ENCODE assay signal across 21 cellular contexts in the genomic region with DNA sequence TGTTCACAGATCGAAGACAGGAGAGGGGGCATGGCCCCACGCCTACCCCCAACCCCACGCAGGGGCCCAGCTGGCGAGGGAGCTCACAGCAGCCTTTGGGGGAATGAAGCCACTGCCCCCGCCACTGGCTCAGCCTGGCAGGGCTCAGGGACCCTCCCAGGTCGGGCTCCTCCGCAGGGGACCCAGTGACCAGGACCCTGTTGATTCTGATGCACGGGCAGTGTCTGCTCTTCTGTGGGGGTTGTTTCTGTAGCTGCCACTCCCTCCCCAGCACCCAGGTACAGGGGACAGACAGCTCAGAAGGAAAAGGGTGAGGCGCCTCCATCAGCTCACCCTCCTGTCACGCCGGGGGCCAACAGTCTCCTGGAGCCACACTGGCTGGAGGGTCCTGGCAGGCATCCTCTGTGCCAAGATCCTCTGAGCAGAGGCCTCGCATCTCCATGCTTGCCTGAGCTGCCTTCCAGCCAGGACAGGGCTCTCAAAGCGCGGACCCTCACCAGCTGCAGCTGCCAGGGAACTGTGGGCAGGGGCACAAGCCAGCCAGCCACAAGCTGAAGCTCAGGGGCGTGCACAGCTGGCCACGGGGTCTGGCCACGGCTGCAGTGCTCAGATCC. TPM values are rescaled to one million over a fixed set of nuclear protein-coding genes. Genes with fewer than 3 reads are reported as not detected.
DNase-seq lines count a peak whose midpoint lies in the region; ATAC-seq, FAIRE-seq and TF ChIP-seq lines count a peak whose summit lies in the region.
"Had no signal": no experiment of that assay in that cellular context is flagged by ENCODE, and none has a peak within 500 bp of the region (broad histone marks: within the 10 kb centered on the region; RNA-seq: fewer than 3 reads in every experiment).

No MANE protein-coding gene starts in this region.

- no peak overlapping the region for H2BK12ac ChIP-seq in H1 (ENCODE audit: low read depth, low read length)

- H2AFZ ChIP-seq in H1 (ENCODE audit: low read length) = no peak overlapping the region

- peaks cover 3 to 9% of the 10 kb centered on the region in 2 experiments for H4K20me1 ChIP-seq in H1 (replicated peaks in 1 of 2; ENCODE audit: control insufficient read depth in 1 of 2, insufficient read depth in 2 of 2, low read length in 2 of 2)

- no peak overlapping the region for H2BK5ac ChIP-seq in H1 (ENCODE audit: low read depth, low read length)

- H3K4ac ChIP-seq in H1 (replicated peaks; ENCODE audit: insufficient read length, low read depth, low read length) = no peak overlapping the region

- H3K23me2 ChIP-seq in H1 (ENCODE audit: low read depth, low read length) = no peaks in the 10 kb centered on the region

- peaks cover 2% of the 10 kb centered on the region for H3K9me3 Mint-ChIP-seq in activated naive CD8-positive, alpha-beta T cell treated with anti-CD3 and anti-CD28 coated beads for 36 hours
- H3K9me3 Mint-ChIP-seq in activated naive CD8-positive, alpha-beta T cell treated with anti-CD3 and anti-CD28 coated beads, Interleukin-2, amount 50 U/mL, for 24 hours = no peaks in the 10 kb centered on the region
- H3K9me3 Mint-ChIP-seq: CD4-positive, alpha-beta T cell had no signal

- H3K79me1 ChIP-seq in H1 (ENCODE audit: low read depth, low read length) = peaks cover 2% of the 10 kb centered on the region

- TF ChIP-seq CTCF in H1 (IDR thresholded peaks at IDR 0.05; ENCODE audit: control extremely low read depth in 1 of 3, insufficient read depth in 1 of 3, low read depth in 1 of 3, low read length in 3 of 3) (no peak), spleen (IDR thresholded peaks at IDR 0.05 in 8 of 11, conservative IDR thresholded peaks at IDR 0.05 in 3 of 11) (no peak)

- no peak overlapping the region for H3K14ac ChIP-seq in H1 (ENCODE audit: insufficient read length)

- H3K4me3 ChIP-seq in H7 (ENCODE audit: insufficient read depth, low read depth, low read length) (no peak overlapping the region), H1 (ENCODE audit: extremely low read depth in 1 of 4, insufficient read depth in 2 of 4, low read depth in 3 of 4, low read length in 4 of 4) (no peak overlapping the region), spleen (no peak overlapping the region)
- H3K4me3 ChIP-seq: SJSA1 had no signal

- H4K8ac ChIP-seq in H1 (ENCODE audit: extremely low read depth, insufficient read depth, low read length) = peak overlapping the region; percentile 80; the same call in 1 of the 2 replicates

- H3K36me3 Mint-ChIP-seq in activated naive CD8-positive, alpha-beta T cell treated with anti-CD3 and anti-CD28 coated beads for 36 hours = peaks cover 12% of the 10 kb centered on the region
- peaks cover 17% of the 10 kb centered on the region for H3K36me3 Mint-ChIP-seq in activated naive CD8-positive, alpha-beta T cell treated with anti-CD3 and anti-CD28 coated beads, Interleukin-2, amount 50 U/mL, for 24 hours (ENCODE audit: low read depth)

- H2AK5ac ChIP-seq in H1 (ENCODE audit: low read depth, low read length) = no peak overlapping the region

- no peak overlapping the region for H3K4me3 Mint-ChIP-seq in activated naive CD8-positive, alpha-beta T cell treated with anti-CD3 and anti-CD28 coated beads for 36 hours
- no peak overlapping the region for H3K4me3 Mint-ChIP-seq in activated naive CD8-positive, alpha-beta T cell treated with anti-CD3 and anti-CD28 coated beads, Interleukin-2, amount 50 U/mL, for 24 hours
- H3K4me3 Mint-ChIP-seq: CD4-positive, alpha-beta T cell had no signal

- H3K56ac ChIP-seq in H1 (replicated peaks; ENCODE audit: insufficient read length, low read depth, low read length) = no peak overlapping the region

- H2BK120ac ChIP-seq in H1 (replicated peaks; ENCODE audit: low read depth, low read length) = no peak overlapping the region

- no peaks in the 10 kb centered on the region for H3K4me1 ChIP-seq in H1 (replicated peaks in 1 of 4; ENCODE audit: control insufficient read depth in 3 of 4, insufficient read depth in 4 of 4, low read length in 3 of 4)
- H3K4me1 ChIP-seq in spleen = peaks cover 0 to 20% (median 2%) of the 10 kb centered on the region in 6 donors
- H3K4me1 ChIP-seq: BE2C had no signal

- peaks cover 2% of the 10 kb centered on the region for H3K4me1 Mint-ChIP-seq in activated naive CD8-positive, alpha-beta T cell treated with anti-CD3 and anti-CD28 coated beads for 36 hours
- H3K4me1 Mint-ChIP-seq in activated naive CD8-positive, alpha-beta T cell treated with anti-CD3 and anti-CD28 coated beads, Interleukin-2, amount 50 U/mL, for 24 hours = no peaks in the 10 kb centered on the region

- WGBS in H1 (ENCODE audit: extremely low coverage in 1 of 2, insufficient coverage in 1 of 2, insufficient read length in 1 of 2, insufficient replicate concordance in 2 of 2, low coverage in 1 of 2, low lambda C conversion rate in 2 of 2, missing lambda C conversion rate in 1 of 2), 2 experiments = 96% methylated on average over 17 of the region's 17 CpGs; no CpG with 5 or more reads in 1 of the 2 experiments
- 92 to 98% (median 95%) methylated on average over 12 to 17 of the region's 17 CpGs for WGBS in spleen, 5 donors

- H3K9me3 ChIP-seq in H1 (ENCODE audit: insufficient read depth in 2 of 2, low read depth in 1 of 2, low read length in 1 of 2) = no peaks in the 10 kb centered on the region; a peak in 1 of 4 replicates
- H3K9me3 ChIP-seq in spleen = peaks cover 0 to 13% (median 11%) of the 10 kb centered on the region in 8 donors
- H3K9me3 ChIP-seq: BE2C had no signal

- H2BK20ac ChIP-seq in H1 (ENCODE audit: low read length) = no peak overlapping the region

- H2BK15ac ChIP-seq in H1 (ENCODE audit: low read length) = no peak overlapping the region

- FAIRE-seq in H1 (lab: Jason Lieb, UNC) = no peak
- FAIRE-seq: D721Med, G401.6, GM12891 had no signal

- no peaks in the 10 kb centered on the region for H3K27me3 ChIP-seq in H7 (ENCODE audit: control insufficient read depth, insufficient read depth, low read length)
- H3K27me3 ChIP-seq in H1 (replicated peaks in 1 of 4; ENCODE audit: control insufficient read depth in 3 of 4, extremely low read depth in 1 of 4, insufficient read depth in 3 of 4, low read length in 3 of 4) = no peaks in the 10 kb centered on the region
- no peaks in the 10 kb centered on the region for H3K27me3 ChIP-seq in spleen (replicated peaks in 1 of 7)
- H3K27me3 ChIP-seq: BE2C, SJSA1 had no signal

- TF ChIP-seq POLR2A in H1 (IDR thresholded peaks at IDR 0.05; ENCODE audit: control extremely low read depth in 1 of 2, low read depth in 2 of 2, low read length in 2 of 2) = no peak
- no peak for TF ChIP-seq POLR2A in spleen (IDR thresholded peaks at IDR 0.05)

- POLR2A ChIA-PET in H1 (lab: Charles Lee; ENCODE audit: partially characterized antibody) = interaction anchor here (0.9 to 2.0 kb wide), 8 partner anchors 8 to 382 kb away, joined by 3 to 8 read pairs (median 4); no protein-coding TSS in a partner anchor

- no peak for DNase-seq in activated naive CD8-positive, alpha-beta T cell treated with anti-CD3 and anti-CD28 coated beads for 36 hours
- DNase-seq in activated naive CD8-positive, alpha-beta T cell treated with anti-CD3 and anti-CD28 coated beads, Interleukin-2, amount 50 U/mL, for 24 hours = no peak
- DNase-seq in H7 = peak; percentile 62
- DNase-seq in H1 (ENCODE audit: low read depth in 1 of 2, low spot score in 2 of 2) = no peak
- peak; percentile 64 for DNase-seq in spleen
- DNase-seq in stimulated activated CD4-positive, alpha-beta T cell treated with anti-CD3 and anti-CD28 coated beads, Interleukin-4, amount 100 ng/mL, for 24 hours = no peak
- no peak for DNase-seq in activated gamma-delta T cell (lab: John Stamatoyannopoulos, UW)
- DNase-seq: 8988T; BE2C; CD4-positive, alpha-beta T cell; DMS79; NCI-H1930; NCI-H2171; NCI-H446; NCI-H69; NK-92 treated with Interleukin-12 subunit alpha and Interleukin-12 subunit beta, amount 100 ng/mL, for 24 hours had no signal

- intact Hi-C loops in spleen (cut with DNase I; ENCODE audit: low total_unique reads) = no loop called here

- TF ChIP-seq RAD21 in H1 (IDR thresholded peaks at IDR 0.05 in 1 of 2, conservative IDR thresholded peaks at IDR 0.05 in 1 of 2; ENCODE audit: low read depth in 2 of 2, low read length in 2 of 2) = no peak

- H4K5ac ChIP-seq in H1 (ENCODE audit: insufficient read length, low read depth, low read length) = no peak overlapping the region

- no peak for TF ChIP-seq EP300 in H1 (IDR thresholded peaks at IDR 0.05; ENCODE audit: borderline replicate concordance in 1 of 2, low read depth in 2 of 2, low read length in 2 of 2)

- H3K27ac Mint-ChIP-seq in activated naive CD8-positive, alpha-beta T cell treated with anti-CD3 and anti-CD28 coated beads for 36 hours = peak overlapping the region; percentile 25
- H3K27ac Mint-ChIP-seq in activated naive CD8-positive, alpha-beta T cell treated with anti-CD3 and anti-CD28 coated beads, Interleukin-2, amount 50 U/mL, for 24 hours = no peak overlapping the region
- H3K27ac Mint-ChIP-seq: CD4-positive, alpha-beta T cell had no signal

- ATAC-seq in activated naive CD8-positive, alpha-beta T cell treated with anti-CD3 and anti-CD28 coated beads, Interleukin-2, amount 50 U/mL, for 24 hours = no peak
- no peak for ATAC-seq in HG03139 (IDR thresholded peaks at IDR 0.05; ENCODE audit: unreplicated experiment)

- no peak overlapping the region for H3K27ac ChIP-seq in H1 (ENCODE audit: low read depth, low read length)
- H3K27ac ChIP-seq in spleen = no peak overlapping the region
- H3K27ac ChIP-seq: SJSA1 had no signal

- H3K9ac ChIP-seq in H1 (replicated peaks in 1 of 4; ENCODE audit: extremely low read depth in 1 of 4, low read depth in 3 of 4, low read length in 3 of 4) = no peak overlapping the region

- no peak overlapping the region for H3K4me2 ChIP-seq in H1 (ENCODE audit: insufficient read depth in 1 of 2, low read depth in 2 of 2, low read length in 2 of 2)

- no peak overlapping the region for H3K18ac ChIP-seq in H1 (ENCODE audit: extremely low read depth, low read length)

- no peak overlapping the region for H4K91ac ChIP-seq in H1 (replicated peaks; ENCODE audit: insufficient read length, low read length)

- CTCF ChIA-PET in H1 (lab: Charles Lee; ENCODE audit: partially characterized antibody) = interaction anchor here (0.6 to 2.4 kb wide), 4 partner anchors 9 to 291 kb away, joined by 3 to 14 read pairs (median 6); no protein-coding TSS in a partner anchor

- H3K23ac ChIP-seq in H1 (ENCODE audit: insufficient read length) = no peak overlapping the region

- no peaks in the 10 kb centered on the region for H3K27me3 Mint-ChIP-seq in activated naive CD8-positive, alpha-beta T cell treated with anti-CD3 and anti-CD28 coated beads for 36 hours
- H3K27me3 Mint-ChIP-seq in activated naive CD8-positive, alpha-beta T cell treated with anti-CD3 and anti-CD28 coated beads, Interleukin-2, amount 50 U/mL, for 24 hours = no peaks in the 10 kb centered on the region
- H3K27me3 Mint-ChIP-seq: CD4-positive, alpha-beta T cell had no signal

- H3K36me3 ChIP-seq in H7 (replicated peaks; ENCODE audit: control insufficient read depth, insufficient read depth, low read length) = peaks cover 12% of the 10 kb centered on the region
- H3K36me3 ChIP-seq in H1 (ENCODE audit: control insufficient read depth in 2 of 4, insufficient read depth in 4 of 4, low read length in 3 of 4) = peaks cover 5 to 37% (median 22%) of the 10 kb centered on the region in 4 experiments
- peaks cover 3 to 73% (median 58%) of the 10 kb centered on the region in 6 donors for H3K36me3 ChIP-seq in spleen

- H3K79me2 ChIP-seq in H1 (ENCODE audit: control insufficient read depth in 1 of 2, insufficient read depth in 2 of 2, low read length in 2 of 2) = no peaks in the 10 kb centered on the region

RNA-seq across cellular contexts. Expression of gene ZNF778, which starts 49.1 kb away (rescaled TPM):
- 1 to 10 TPM; 8.9 to 9.6 TPM for total RNA-seq in activated naive CD8-positive, alpha-beta T cell treated with anti-CD3 and anti-CD28 coated beads for 36 hours
- 10.1 and 12.3 TPM in 2 replicates for total RNA-seq in H7 (2014; rRNA removed; shearing (Covaris generic))
- 19.8 and 21.9 TPM in 2 replicates for total RNA-seq in H1 (2021; fragmentation: NEBNext Ultra II Directional; extraction: Animal tissue kit (Norgen Biotek cat#: 25700))
- 8.6 and 9.5 TPM in 2 replicates for polyA plus RNA-seq in H1 (2011; rRNA removed)
- polyA plus RNA-seq in H1 (2011; cell fraction: cytosol; rRNA removed) = 8.3 TPM
- polyA plus RNA-seq in H1 (2011; cell fraction: nucleus; rRNA removed) = 11.0 TPM
- polyA plus RNA-seq in H1 (2012, experiment 1 of 2) = 8.9 to 11.6 TPM (median 10.6 TPM) in 4 replicates
- polyA plus RNA-seq in H1 (2012, experiment 2 of 2) = 0.62 TPM
- 11.3 TPM for polyA plus RNA-seq in H1 (2013, experiment 1 of 2)
- 10.3 TPM for polyA plus RNA-seq in H1 (2013, experiment 2 of 2)
- 30.1 and 31.7 TPM in 2 replicates for polyA minus RNA-seq in H1 (2011; rRNA and poly(A)+ RNA removed)
- polyA minus RNA-seq in H1 (2011; cell fraction: cytosol; rRNA and poly(A)+ RNA removed) = 26.0 TPM
- polyA minus RNA-seq in H1 (2011; cell fraction: nucleus; rRNA and poly(A)+ RNA removed) = 19.5 TPM
- 10 to 100 TPM in 6 of 7 donors, 1 to 10 TPM in 1; 9.4 to 34.4 (median 12.9) TPM for total RNA-seq in spleen
- 1 to 10 TPM; 1.6 to 3.1 (median 1.8) TPM for polyA plus RNA-seq in spleen

Comparison
In these comparisons a context has a peak if more than half of its experiments do, and no peak if none do; other contexts are left out.
1. DNase-seq: peak in H7 (single experiment) and spleen (single experiment); none in activated naive CD8-positive, alpha-beta T cell treated with anti-CD3 and anti-CD28 coated beads for 36 hours (single experiment), activated naive CD8-positive, alpha-beta T cell treated with anti-CD3 and anti-CD28 coated beads, Interleukin-2, amount 50 U/mL, for 24 hours (single experiment), H1 (0 of 2), stimulated activated CD4-positive, alpha-beta T cell treated with anti-CD3 and anti-CD28 coated beads, Interleukin-4, amount 100 ng/mL, for 24 hours (single experiment) and activated gamma-delta T cell (single experiment).